1 cellular context compared by ENCODE assay signal in genomic region chr2:153866595-153866994, GRCh38.
TF ChIP-seq lines count a peak whose summit lies in the region.

No MANE protein-coding gene starts in this region.

TF ChIP-seq in IMR-90, 13 proteins besides CTCF, POLR2A, EP300 and RAD21:
- TF ChIP-seq MAZ (IDR thresholded peaks at IDR 0.05; ENCODE audit: borderline replicate concordance, low read depth, low read length) (no peak), CEBPB (IDR thresholded peaks at IDR 0.05; ENCODE audit: low read depth, low read length) (0 out of 2 replicates have a peak, but pooled peaks have one; percentile 26)
